In the genomic region with DNA sequence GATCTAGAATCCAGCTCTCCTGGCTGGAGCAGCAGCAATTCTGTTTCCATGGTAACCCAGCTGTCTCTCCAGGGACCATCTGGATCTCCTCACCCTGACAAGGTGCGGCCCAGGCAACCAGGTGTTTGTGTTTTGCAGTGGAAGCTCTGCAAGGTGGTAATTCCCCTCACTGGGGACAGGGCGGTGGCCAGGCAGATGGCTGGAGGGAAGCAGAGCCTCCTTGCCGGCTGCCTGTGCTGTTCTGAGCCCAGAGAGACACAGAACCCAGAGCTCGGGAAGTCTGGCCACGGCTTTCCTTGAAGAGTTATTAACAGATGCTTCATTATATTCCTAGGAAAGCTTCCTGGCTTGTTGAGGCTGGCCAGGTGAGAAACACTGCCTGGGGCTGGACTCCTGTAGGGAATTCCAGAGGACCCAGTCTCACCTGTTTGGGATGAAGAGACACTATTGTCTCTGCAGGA, we compare ENCODE assay signal across 15 cellular contexts.
A peak's percentile ranks its signal among the peaks of the same experiment; 100 is the strongest.
DNase-seq lines count a peak whose midpoint lies in the region; ATAC-seq and TF ChIP-seq lines count a peak whose summit lies in the region.
"Had no signal": no experiment of that assay in that cellular context is flagged by ENCODE, and none has a peak within 500 bp of the region (broad histone marks: within the 10 kb centered on the region; RNA-seq: fewer than 3 reads in every experiment).

No MANE protein-coding gene starts in this region.

- peak overlapping the region; percentile 78 to 99 (median 94) for H3K4me2 ChIP-seq in BLaER1 treated with 17β-estradiol and CSF1 and Interleukin-3, amounts not matched to agents 10 nM and 100 nM

- no peaks in the 10 kb centered on the region for H3K9me3 Mint-ChIP-seq in memory B cell
- H3K9me3 Mint-ChIP-seq in activated CD4-positive, alpha-beta memory T cell treated with anti-CD3 and anti-CD28 coated beads, Interleukin-2, amount 10 ng/mL, durations not matched to agents 7 days and 5 days = no peaks in the 10 kb centered on the region
- H3K9me3 Mint-ChIP-seq: activated naive CD8-positive, alpha-beta T cell treated with anti-CD3 and anti-CD28 coated beads for 36 hours; T-helper 2 cell treated with Interferon-gamma antibody and Interleukin-4, amounts not matched to agents 5 μg/mL and 100 μg/mL, for 36 hours had no signal

- peaks cover 54 to 98% (median 81%) of the 10 kb centered on the region in 11 experiments; a peak in 19 of 22 replicates for H4K20me1 ChIP-seq in BLaER1 treated with 17β-estradiol and CSF1 and Interleukin-3, amounts not matched to agents 10 nM and 100 nM

- no peaks in the 10 kb centered on the region for H3K27me3 ChIP-seq in BLaER1 treated with 17β-estradiol and CSF1 and Interleukin-3, amounts not matched to agents 10 nM and 100 nM
- H3K27me3 ChIP-seq: gastrocnemius medialis had no signal

- POLR2A ChIA-PET in activated CD4-positive, alpha-beta memory T cell treated with anti-CD3 and anti-CD28 coated beads, Interleukin-2, amount 10 ng/mL, durations not matched to agents 7 days and 5 days (lab: Charles Lee) = interaction anchor here (0.7 kb wide), 1 partner anchor 16 kb away, joined by 3 read pairs; no protein-coding TSS in a partner anchor

- H3K9me3 ChIP-seq in BLaER1 treated with 17β-estradiol and CSF1 and Interleukin-3, amounts not matched to agents 10 nM and 100 nM (replicated peaks in 1 of 11) = no peaks in the 10 kb centered on the region
- H3K9me3 ChIP-seq: gastrocnemius medialis, thoracic aorta had no signal

- peak; percentile 31 for DNase-seq in NCI-H1417 treated with DMSO at 0.1 percent for 48 hours (lab: John Stamatoyannopoulos, UW)
- DNase-seq in memory B cell (ENCODE audit: low spot score in 2 of 2) = no peak
- DNase-seq in activated CD4-positive, alpha-beta memory T cell treated with anti-CD3 and anti-CD28 coated beads, Interleukin-2, amount 10 ng/mL, durations not matched to agents 7 days and 5 days = no peak
- no peak for DNase-seq in activated CD4-positive, alpha-beta T cell treated with anti-CD3 and anti-CD28 coated beads for 1 hour
- DNase-seq in GM19240 (ENCODE audit: insufficient read length, low spot score) = no peak
- DNase-seq in NCI-H226 = no peak
- DNase-seq: activated naive CD8-positive, alpha-beta T cell treated with anti-CD3 and anti-CD28 coated beads for 36 hours; C1 segment of cervical spinal cord; gastrocnemius medialis; GM23248 had no signal

- H3K4me1 ChIP-seq in BLaER1 treated with 17β-estradiol and CSF1 and Interleukin-3, amounts not matched to agents 10 nM and 100 nM = peaks cover 54 to 84% (median 62%) of the 10 kb centered on the region in 10 experiments

- ATAC-seq in SK-N-SH treated with all-trans-retinoic acid at 6 μM for 48 hours (no peak), memory B cell (ENCODE audit: low read depth) (peak; percentile 83)
- ATAC-seq: gastrocnemius medialis had no signal

- peak overlapping the region in 10 of 11 experiments; percentile 33 to 75 (median 62); a peak in 17 of 22 replicates for H3K9ac ChIP-seq in BLaER1 treated with 17β-estradiol and CSF1 and Interleukin-3, amounts not matched to agents 10 nM and 100 nM
- H3K9ac ChIP-seq: GM23248 had no signal

- no peak overlapping the region for H3K4me3 Mint-ChIP-seq in memory B cell
- no peak overlapping the region for H3K4me3 Mint-ChIP-seq in activated CD4-positive, alpha-beta memory T cell treated with anti-CD3 and anti-CD28 coated beads, Interleukin-2, amount 10 ng/mL, durations not matched to agents 7 days and 5 days
- H3K4me3 Mint-ChIP-seq: activated naive CD8-positive, alpha-beta T cell treated with anti-CD3 and anti-CD28 coated beads for 36 hours; T-helper 2 cell treated with Interferon-gamma antibody and Interleukin-4, amounts not matched to agents 5 μg/mL and 100 μg/mL, for 36 hours had no signal

- H3K36me3 ChIP-seq in BLaER1 treated with 17β-estradiol and CSF1 and Interleukin-3, amounts not matched to agents 10 nM and 100 nM = peaks cover 38 to 89% (median 61%) of the 10 kb centered on the region in 11 experiments

- no peaks in the 10 kb centered on the region for H3K27me3 Mint-ChIP-seq in memory B cell
- H3K27me3 Mint-ChIP-seq in activated CD4-positive, alpha-beta memory T cell treated with anti-CD3 and anti-CD28 coated beads, Interleukin-2, amount 10 ng/mL, durations not matched to agents 7 days and 5 days = no peaks in the 10 kb centered on the region
- H3K27me3 Mint-ChIP-seq: activated naive CD8-positive, alpha-beta T cell treated with anti-CD3 and anti-CD28 coated beads for 36 hours had no signal

- peak overlapping the region in 6 of 10 experiments; percentile 19 to 54 (median 43); a peak in 10 of 20 replicates for H3K4me3 ChIP-seq in BLaER1 treated with 17β-estradiol and CSF1 and Interleukin-3, amounts not matched to agents 10 nM and 100 nM
- H3K4me3 ChIP-seq: coronary artery, gastrocnemius medialis, GM23248, thoracic aorta had no signal

- H3K36me3 Mint-ChIP-seq in memory B cell = no peaks in the 10 kb centered on the region
- no peaks in the 10 kb centered on the region for H3K36me3 Mint-ChIP-seq in activated CD4-positive, alpha-beta memory T cell treated with anti-CD3 and anti-CD28 coated beads, Interleukin-2, amount 10 ng/mL, durations not matched to agents 7 days and 5 days (ENCODE audit: low read depth)
- H3K36me3 Mint-ChIP-seq: activated naive CD8-positive, alpha-beta T cell treated with anti-CD3 and anti-CD28 coated beads for 36 hours had no signal

- peak overlapping the region in 7 of 11 experiments; percentile 58 to 79 (median 71); a peak in 12 of 22 replicates for H3K27ac ChIP-seq in BLaER1 treated with 17β-estradiol and CSF1 and Interleukin-3, amounts not matched to agents 10 nM and 100 nM
- H3K27ac ChIP-seq: coronary artery, gastrocnemius medialis, GM23248, thoracic aorta had no signal

- CTCF ChIA-PET in activated CD4-positive, alpha-beta memory T cell treated with anti-CD3 and anti-CD28 coated beads, Interleukin-2, amount 10 ng/mL, durations not matched to agents 7 days and 5 days (lab: Charles Lee) = interaction anchor here (1.2 kb wide), 2 partner anchors 32 to 34 kb away, joined by 3 read pairs; no protein-coding TSS in a partner anchor

- H3K4me1 Mint-ChIP-seq in memory B cell = peaks cover 20% of the 10 kb centered on the region
- H3K4me1 Mint-ChIP-seq in activated CD4-positive, alpha-beta memory T cell treated with anti-CD3 and anti-CD28 coated beads, Interleukin-2, amount 10 ng/mL, durations not matched to agents 7 days and 5 days = no peaks in the 10 kb centered on the region
- H3K4me1 Mint-ChIP-seq: activated naive CD8-positive, alpha-beta T cell treated with anti-CD3 and anti-CD28 coated beads for 36 hours had no signal

- peak overlapping the region; percentile 65 for H3K27ac Mint-ChIP-seq in memory B cell
- H3K27ac Mint-ChIP-seq in activated CD4-positive, alpha-beta memory T cell treated with anti-CD3 and anti-CD28 coated beads, Interleukin-2, amount 10 ng/mL, durations not matched to agents 7 days and 5 days = no peak overlapping the region
- H3K27ac Mint-ChIP-seq: activated naive CD8-positive, alpha-beta T cell treated with anti-CD3 and anti-CD28 coated beads for 36 hours; T-helper 2 cell treated with Interferon-gamma antibody and Interleukin-4, amounts not matched to agents 5 μg/mL and 100 μg/mL, for 36 hours had no signal

TF ChIP-seq in SK-N-SH treated with all-trans-retinoic acid at 6 μM for 48 hours, 23 proteins besides CTCF, POLR2A, EP300 and RAD21:
- no peak for TF ChIP-seq CSDC2 (CRISPR knock-in tag; IDR thresholded peaks at IDR 0.05)
- no peak for TF ChIP-seq ZFP30 (CRISPR knock-in tag; IDR thresholded peaks at IDR 0.05)
- peak; percentile 64; the same call in 1 of the 2 replicates for TF ChIP-seq TCF4 (CRISPR knock-in tag; IDR thresholded peaks at IDR 0.05; ENCODE audit: borderline replicate concordance)
- no peak for TF ChIP-seq BACH2 (CRISPR knock-in tag; IDR thresholded peaks at IDR 0.05; ENCODE audit: borderline replicate concordance)
- TF ChIP-seq, protein P1, sequence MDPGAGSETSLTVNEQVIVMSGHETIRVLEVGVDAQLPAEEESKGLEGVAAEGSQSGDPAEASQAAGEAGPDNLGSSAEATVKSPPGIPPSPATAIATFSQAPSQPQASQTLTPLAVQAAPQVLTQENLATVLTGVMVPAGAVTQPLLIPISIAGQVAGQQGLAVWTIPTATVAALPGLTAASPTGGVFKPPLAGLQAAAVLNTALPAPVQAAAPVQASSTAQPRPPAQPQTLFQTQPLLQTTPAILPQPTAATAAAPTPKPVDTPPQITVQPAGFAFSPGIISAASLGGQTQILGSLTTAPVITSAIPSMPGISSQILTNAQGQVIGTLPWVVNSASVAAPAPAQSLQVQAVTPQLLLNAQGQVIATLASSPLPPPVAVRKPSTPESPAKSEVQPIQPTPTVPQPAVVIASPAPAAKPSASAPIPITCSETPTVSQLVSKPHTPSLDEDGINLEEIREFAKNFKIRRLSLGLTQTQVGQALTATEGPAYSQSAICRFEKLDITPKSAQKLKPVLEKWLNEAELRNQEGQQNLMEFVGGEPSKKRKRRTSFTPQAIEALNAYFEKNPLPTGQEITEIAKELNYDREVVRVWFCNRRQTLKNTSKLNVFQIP (CRISPR knock-in tag; IDR thresholded peaks at IDR 0.05; ENCODE audit: borderline replicate concordance, low read depth) = no peak
- no peak for TF ChIP-seq ZNF70 (CRISPR knock-in tag; IDR thresholded peaks at IDR 0.05)
- no peak for TF ChIP-seq PPARA (CRISPR knock-in tag; IDR thresholded peaks at IDR 0.05; ENCODE audit: borderline replicate concordance)
- TF ChIP-seq, protein P2, sequence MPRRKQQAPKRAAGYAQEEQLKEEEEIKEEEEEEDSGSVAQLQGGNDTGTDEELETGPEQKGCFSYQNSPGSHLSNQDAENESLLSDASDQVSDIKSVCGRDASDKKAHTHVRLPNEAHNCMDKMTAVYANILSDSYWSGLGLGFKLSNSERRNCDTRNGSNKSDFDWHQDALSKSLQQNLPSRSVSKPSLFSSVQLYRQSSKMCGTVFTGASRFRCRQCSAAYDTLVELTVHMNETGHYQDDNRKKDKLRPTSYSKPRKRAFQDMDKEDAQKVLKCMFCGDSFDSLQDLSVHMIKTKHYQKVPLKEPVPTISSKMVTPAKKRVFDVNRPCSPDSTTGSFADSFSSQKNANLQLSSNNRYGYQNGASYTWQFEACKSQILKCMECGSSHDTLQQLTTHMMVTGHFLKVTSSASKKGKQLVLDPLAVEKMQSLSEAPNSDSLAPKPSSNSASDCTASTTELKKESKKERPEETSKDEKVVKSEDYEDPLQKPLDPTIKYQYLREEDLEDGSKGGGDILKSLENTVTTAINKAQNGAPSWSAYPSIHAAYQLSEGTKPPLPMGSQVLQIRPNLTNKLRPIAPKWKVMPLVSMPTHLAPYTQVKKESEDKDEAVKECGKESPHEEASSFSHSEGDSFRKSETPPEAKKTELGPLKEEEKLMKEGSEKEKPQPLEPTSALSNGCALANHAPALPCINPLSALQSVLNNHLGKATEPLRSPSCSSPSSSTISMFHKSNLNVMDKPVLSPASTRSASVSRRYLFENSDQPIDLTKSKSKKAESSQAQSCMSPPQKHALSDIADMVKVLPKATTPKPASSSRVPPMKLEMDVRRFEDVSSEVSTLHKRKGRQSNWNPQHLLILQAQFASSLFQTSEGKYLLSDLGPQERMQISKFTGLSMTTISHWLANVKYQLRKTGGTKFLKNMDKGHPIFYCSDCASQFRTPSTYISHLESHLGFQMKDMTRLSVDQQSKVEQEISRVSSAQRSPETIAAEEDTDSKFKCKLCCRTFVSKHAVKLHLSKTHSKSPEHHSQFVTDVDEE (CRISPR knock-in tag; IDR thresholded peaks at IDR 0.05) = no peak
- no peak for TF ChIP-seq ZFP3 (CRISPR knock-in tag; IDR thresholded peaks at IDR 0.05)
